In the genomic region with DNA sequence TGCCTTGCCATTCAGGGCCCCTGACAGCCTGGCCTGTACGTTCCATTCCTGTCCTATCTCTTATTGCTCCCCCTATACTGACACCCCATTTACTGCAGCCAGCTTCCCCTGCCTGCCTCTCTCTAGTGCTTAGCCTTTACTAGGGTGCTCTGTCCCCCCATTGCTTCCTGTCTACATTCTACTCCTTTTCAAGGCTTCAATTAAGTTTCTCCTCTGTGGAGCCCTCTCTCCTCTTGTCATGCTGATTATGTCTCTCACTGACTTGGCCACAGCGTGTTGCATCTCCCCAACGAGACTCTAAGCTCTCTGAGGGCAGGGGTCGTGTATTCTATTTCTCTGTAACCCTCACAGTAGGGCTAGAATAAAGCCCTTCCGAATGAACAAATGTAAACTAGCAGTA, we compare ENCODE assay signal across 27 cellular contexts.
"Had no signal": no experiment of that assay in that cellular context is flagged by ENCODE, and none has a peak within 500 bp of the region (broad histone marks: within the 10 kb centered on the region; RNA-seq: fewer than 3 reads in every experiment).

No MANE protein-coding gene starts in this region.

- H3K27me3 ChIP-seq: ascending aorta, breast epithelium, cardiac muscle cell, colonic mucosa had no signal

- H3K36me3 Mint-ChIP-seq: activated CD4-positive, alpha-beta memory T cell treated with anti-CD3 and anti-CD28 coated beads for 36 hours; activated CD8-positive, alpha-beta memory T cell treated with anti-CD3 and anti-CD28 coated beads, Interleukin-2, amount 10 ng/mL, durations not matched to agents 7 days and 5 days; brain; T-cell had no signal

- H3K4me3 ChIP-seq: ascending aorta, breast epithelium, cardiac muscle cell, colonic mucosa had no signal

- DNase-seq: activated CD4-positive, alpha-beta memory T cell treated with anti-CD3 and anti-CD28 coated beads for 36 hours; activated CD4-positive, alpha-beta T cell treated with anti-CD3 and anti-CD28 coated beads for 36 hours; activated CD4-positive, alpha-beta T cell treated with anti-CD3 and anti-CD28 coated beads, Interleukin-2, amount 10 ng/mL, durations not matched to agents 24 days and 14 days; activated CD4-positive, CD25-positive, alpha-beta regulatory T cell; activated CD4-positive, CD25-positive, alpha-beta regulatory T cell treated with anti-CD3 and anti-CD28 coated beads, Interleukin-2, amount 50 U/mL, for 72 hours; activated CD8-positive, alpha-beta memory T cell treated with anti-CD3 and anti-CD28 coated beads, Interleukin-2, amount 10 ng/mL, durations not matched to agents 7 days and 5 days; activated CD8-positive, alpha-beta memory T cell treated with anti-CD3 and anti-CD28 coated beads, Interleukin-2, amount 50 U/mL, for 4 hours; activated effector memory CD4-positive, alpha-beta T cell treated with anti-CD3 and anti-CD28 coated beads, Interleukin-2, amount 50 U/mL, for 16 hours; activated naive CD4-positive, alpha-beta T cell treated with anti-CD3 and anti-CD28 coated beads for 36 hours; activated naive CD8-positive, alpha-beta T cell treated with anti-CD3 and anti-CD28 coated beads, Interleukin-2, amount 10 ng/mL, durations not matched to agents 7 days and 5 days; activated T-cell treated with anti-CD3 and anti-CD28 coated beads for 4 hours; central memory CD4-positive, alpha-beta T cell; cerebellar nuclear complex; colonic mucosa; effector CD8-positive, alpha-beta T cell; foreskin fibroblast; SW 1271; T-cell had no signal

- H3K4me1 ChIP-seq: ascending aorta, breast epithelium, colonic mucosa had no signal

- H3K27ac Mint-ChIP-seq: activated CD4-positive, alpha-beta memory T cell treated with anti-CD3 and anti-CD28 coated beads for 36 hours; activated CD4-positive, alpha-beta T cell treated with anti-CD3 and anti-CD28 coated beads for 36 hours; activated CD4-positive, alpha-beta T cell treated with anti-CD3 and anti-CD28 coated beads, Interleukin-2, amount 10 ng/mL, durations not matched to agents 24 days and 14 days; activated CD8-positive, alpha-beta memory T cell treated with anti-CD3 and anti-CD28 coated beads, Interleukin-2, amount 10 ng/mL, durations not matched to agents 7 days and 5 days; activated naive CD4-positive, alpha-beta T cell treated with anti-CD3 and anti-CD28 coated beads for 36 hours; activated naive CD4-positive, alpha-beta T cell treated with anti-CD3 and anti-CD28 coated beads, Interleukin-2, amount 50 U/mL, for 72 hours; activated naive CD8-positive, alpha-beta T cell treated with anti-CD3 and anti-CD28 coated beads, Interleukin-2, amount 10 ng/mL, durations not matched to agents 7 days and 5 days; activated T-helper 1 cell treated with anti-CD3 and anti-CD28 coated beads, Interleukin-12 subunit alpha, Interleukin-12 subunit beta, Interleukin-2, Interleukin-4 antibody, amounts not matched to agents 30 ng/mL and 10 ng/mL and 1 ng/mL, durations not matched to agents 14 hours and 24 hours and 36 hours; activated T-helper 2 cell treated with anti-CD3 and anti-CD28 coated beads, Interferon-gamma antibody, Interleukin-2, Interleukin-4, amounts not matched to agents 10 μg/mL and 5 μg/mL and 100 μg/mL, durations not matched to agents 14 hours and 24 hours and 36 hours; brain; T-cell; T-helper 1 cell treated with Interleukin-12 subunit alpha and Interleukin-12 subunit beta and Interleukin-4 antibody, amounts not matched to agents 30 μg/mL and 1 μg/mL, for 36 hours had no signal

- H3K27ac ChIP-seq: ascending aorta, breast epithelium, cardiac muscle cell, colonic mucosa, epithelial cell of prostate had no signal

- H3K36me3 ChIP-seq: ascending aorta, breast epithelium, cardiac muscle cell, colonic mucosa had no signal

- H3K4me1 Mint-ChIP-seq: activated CD4-positive, alpha-beta T cell treated with anti-CD3 and anti-CD28 coated beads for 36 hours; activated CD8-positive, alpha-beta memory T cell treated with anti-CD3 and anti-CD28 coated beads, Interleukin-2, amount 10 ng/mL, durations not matched to agents 7 days and 5 days; brain had no signal

- H3K9me3 ChIP-seq: breast epithelium, colonic mucosa had no signal

- ATAC-seq: activated CD4-positive, alpha-beta T cell treated with anti-CD3 and anti-CD28 coated beads for 36 hours; activated CD8-positive, alpha-beta memory T cell treated with anti-CD3 and anti-CD28 coated beads, Interleukin-2, amount 10 ng/mL, durations not matched to agents 7 days and 5 days; activated naive CD4-positive, alpha-beta T cell treated with anti-CD3 and anti-CD28 coated beads, Interleukin-2, amount 50 U/mL, for 72 hours; T-cell had no signal

- H3K4me3 Mint-ChIP-seq: activated CD4-positive, alpha-beta memory T cell treated with anti-CD3 and anti-CD28 coated beads for 36 hours; activated CD4-positive, alpha-beta T cell treated with anti-CD3 and anti-CD28 coated beads for 36 hours; activated CD4-positive, alpha-beta T cell treated with anti-CD3 and anti-CD28 coated beads, Interleukin-2, amount 10 ng/mL, durations not matched to agents 24 days and 14 days; activated CD8-positive, alpha-beta memory T cell treated with anti-CD3 and anti-CD28 coated beads, Interleukin-2, amount 10 ng/mL, durations not matched to agents 7 days and 5 days; activated naive CD4-positive, alpha-beta T cell treated with anti-CD3 and anti-CD28 coated beads for 36 hours; activated naive CD8-positive, alpha-beta T cell treated with anti-CD3 and anti-CD28 coated beads, Interleukin-2, amount 10 ng/mL, durations not matched to agents 7 days and 5 days; activated T-helper 1 cell treated with anti-CD3 and anti-CD28 coated beads, Interleukin-12 subunit alpha, Interleukin-12 subunit beta, Interleukin-2, Interleukin-4 antibody, amounts not matched to agents 30 ng/mL and 10 ng/mL and 1 ng/mL, durations not matched to agents 14 hours and 24 hours and 36 hours; brain; T-cell; T-helper 1 cell treated with Interleukin-12 subunit alpha and Interleukin-12 subunit beta and Interleukin-4 antibody, amounts not matched to agents 30 μg/mL and 1 μg/mL, for 36 hours had no signal
